8 cellular contexts compared by ENCODE assay signal in the genomic region with DNA sequence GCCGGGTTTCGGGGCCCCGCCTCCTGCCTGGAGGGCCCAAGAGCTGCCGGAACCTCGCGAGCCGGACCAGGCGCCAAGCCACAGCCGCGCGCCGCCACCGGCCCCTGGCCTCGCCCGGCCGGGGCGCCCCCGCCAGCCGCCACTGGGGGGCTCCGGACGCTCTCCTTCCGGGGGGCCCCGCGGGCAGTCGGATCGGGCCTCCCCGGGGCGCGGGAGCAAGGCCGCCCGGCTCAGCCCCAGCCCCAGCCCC. TPM values are rescaled to one million over a fixed set of nuclear protein-coding genes. Genes with fewer than 3 reads are reported as not detected.
DNase-seq lines count a peak whose midpoint lies in the region; ATAC-seq and TF ChIP-seq lines count a peak whose summit lies in the region.

No MANE protein-coding gene starts in this region.

- H3K27me3 Mint-ChIP-seq in CD14-positive monocyte (ENCODE audit: low read depth in 3 of 3) (peaks cover 1 to 7% (median 6%) of the 10 kb centered on the region in 3 donors), endodermal cell (ENCODE audit: insufficient read depth) (peaks cover 4% of the 10 kb centered on the region), type B pancreatic cell (peaks cover 9% of the 10 kb centered on the region)
- peaks cover 9% of the 10 kb centered on the region for H3K27me3 Mint-ChIP-seq in T-helper 1 cell treated with Interleukin-12 subunit alpha and Interleukin-12 subunit beta and Interleukin-4 antibody, amounts not matched to agents 30 μg/mL and 1 μg/mL, for 36 hours (ENCODE audit: low read depth)

- H3K4me3 Mint-ChIP-seq in CD14-positive monocyte (peak overlapping the region; percentile 71 to 86), endodermal cell (peak overlapping the region; percentile 82), type B pancreatic cell (peak overlapping the region; percentile 85)
- H3K4me3 Mint-ChIP-seq in T-helper 1 cell treated with Interleukin-12 subunit alpha and Interleukin-12 subunit beta and Interleukin-4 antibody, amounts not matched to agents 30 μg/mL and 1 μg/mL, for 36 hours = peak overlapping the region; percentile 59

- peaks cover 44% of the 10 kb centered on the region for H3K4me1 Mint-ChIP-seq in CD14-positive monocyte
- H3K4me1 Mint-ChIP-seq in T-helper 1 cell treated with Interleukin-12 subunit alpha and Interleukin-12 subunit beta and Interleukin-4 antibody, amounts not matched to agents 30 μg/mL and 1 μg/mL, for 36 hours (ENCODE audit: low read depth) = peaks cover 21% of the 10 kb centered on the region
- H3K4me1 Mint-ChIP-seq in endodermal cell = peaks cover 16% of the 10 kb centered on the region
- H3K4me1 Mint-ChIP-seq in type B pancreatic cell (ENCODE audit: unreplicated experiment) = peaks cover 22% of the 10 kb centered on the region

- H3K9me3 Mint-ChIP-seq in CD14-positive monocyte (peaks cover 3 to 19% (median 17%) of the 10 kb centered on the region in 7 donors), endodermal cell (peaks cover 15% of the 10 kb centered on the region), type B pancreatic cell (peaks cover 8% of the 10 kb centered on the region)
- H3K9me3 Mint-ChIP-seq in T-helper 1 cell treated with Interleukin-12 subunit alpha and Interleukin-12 subunit beta and Interleukin-4 antibody, amounts not matched to agents 30 μg/mL and 1 μg/mL, for 36 hours = peaks cover 5% of the 10 kb centered on the region

- H3K27me3 ChIP-seq in endodermal cell (ENCODE audit: control insufficient read depth, insufficient read depth, low read length, poor library complexity, severe bottlenecking) = peaks cover 5% of the 10 kb centered on the region
- no peaks in the 10 kb centered on the region for H3K27me3 ChIP-seq in mononuclear cell (ENCODE audit: insufficient read depth, low read length)

- DNase-seq in CD14-positive monocyte (ENCODE audit: low spot score) = peak; percentile 79
- peak; percentile 63 for DNase-seq in HPDE6-E6E7 (ENCODE audit: extremely low spot score)
- peak; percentile 91 for DNase-seq in endodermal cell
- peak; percentile 87 for DNase-seq in type B pancreatic cell (ENCODE audit: extremely low spot score, unreplicated experiment)

- intact Hi-C loops in CD14-positive monocyte (cut with micrococcal nuclease) = loop anchor here (10.0 kb wide), 2 partner anchors 295 to 405 kb away; no protein-coding TSS in a partner anchor

- ATAC-seq in GM18861 (IDR thresholded peaks at IDR 0.05; ENCODE audit: unreplicated experiment) (peak; percentile 40), HG03457 (IDR thresholded peaks at IDR 0.05; ENCODE audit: unreplicated experiment) (no peak)

- peak; percentile 37 for TF ChIP-seq CTCF in CD14-positive monocyte (IDR thresholded peaks at IDR 0.05)
- peak; percentile 59 for TF ChIP-seq CTCF in endodermal cell (conservative IDR thresholded peaks at IDR 0.05)
- TF ChIP-seq CTCF in type B pancreatic cell (conservative IDR thresholded peaks at IDR 0.05) = peak; percentile 68

- no peaks in the 10 kb centered on the region for H3K36me3 ChIP-seq in endodermal cell (ENCODE audit: control insufficient read depth, insufficient read depth, low read length)

- peak overlapping the region; percentile 88 to 96 (median 94) for H3K27ac Mint-ChIP-seq in CD14-positive monocyte
- H3K27ac Mint-ChIP-seq in T-helper 1 cell treated with Interleukin-12 subunit alpha and Interleukin-12 subunit beta and Interleukin-4 antibody, amounts not matched to agents 30 μg/mL and 1 μg/mL, for 36 hours = no peak overlapping the region
- H3K27ac Mint-ChIP-seq in endodermal cell = peak overlapping the region; percentile 82
- H3K27ac Mint-ChIP-seq in type B pancreatic cell = peak overlapping the region; percentile 88

- H3K4me3 ChIP-seq in endodermal cell (ENCODE audit: low read length) (peak overlapping the region; percentile 81), mononuclear cell (ENCODE audit: low read length) (peak overlapping the region; percentile 64)

- H3K27ac ChIP-seq in endodermal cell (ENCODE audit: low read depth, low read length) = peak overlapping the region; percentile 90

- H3K9ac ChIP-seq in endodermal cell (ENCODE audit: extremely low read depth, low read length, poor library complexity, severe bottlenecking) = peak overlapping the region; percentile 35

- WGBS in endodermal cell (ENCODE audit: insufficient coverage in 1 of 2, insufficient read length in 1 of 2), 2 experiments = 1% methylated on average over 31 of the region's 31 CpGs; no CpG with 5 or more reads in 1 of the 2 experiments

- H3K9me3 ChIP-seq in endodermal cell (ENCODE audit: control insufficient read depth, low read length) (no peaks in the 10 kb centered on the region), mononuclear cell (ENCODE audit: low read depth, low read length) (no peaks in the 10 kb centered on the region)

- peaks cover 0 to 7% of the 10 kb centered on the region in 2 donors for H3K36me3 Mint-ChIP-seq in CD14-positive monocyte
- H3K36me3 Mint-ChIP-seq in T-helper 1 cell treated with Interleukin-12 subunit alpha and Interleukin-12 subunit beta and Interleukin-4 antibody, amounts not matched to agents 30 μg/mL and 1 μg/mL, for 36 hours (ENCODE audit: low read depth) = no peaks in the 10 kb centered on the region
- no peaks in the 10 kb centered on the region for H3K36me3 Mint-ChIP-seq in endodermal cell (ENCODE audit: low read depth)
- H3K36me3 Mint-ChIP-seq in type B pancreatic cell = peaks cover 7% of the 10 kb centered on the region

- H3K4me1 ChIP-seq in endodermal cell (ENCODE audit: control insufficient read depth, insufficient read depth, low read length) (peaks cover 4% of the 10 kb centered on the region), mononuclear cell (ENCODE audit: insufficient read depth, low read length) (peaks cover 37% of the 10 kb centered on the region)

RNA-seq across cellular contexts. Expression of gene HAAO, which starts 17.4 kb away (rescaled TPM):
- 10 to 100 TPM; 10.5 to 15.0 TPM for polyA plus RNA-seq in CD14-positive monocyte
- 10 to 100 TPM; 13.4 to 24.2 TPM for total RNA-seq in endodermal cell
- polyA plus RNA-seq in endodermal cell (2013, experiment 1 of 2) = 6.8 TPM
- polyA plus RNA-seq in endodermal cell (2013, experiment 2 of 2) = 7.2 TPM
- 3.9 TPM for total RNA-seq in mononuclear cell
- 9.4 and 10.0 TPM in 2 replicates for total RNA-seq in type B pancreatic cell (ENCODE audit: low replicate concordance)

RNA-seq across cellular contexts. Expression of gene OXER1, which starts 45.9 kb away (rescaled TPM):
- polyA plus RNA-seq in CD14-positive monocyte = 1 to 10 TPM; 3.8 to 5.7 TPM
- total RNA-seq in endodermal cell (1 to 10 TPM; 3.5 to 6.5 TPM), mononuclear cell (0.63 TPM), type B pancreatic cell (ENCODE audit: low replicate concordance) (2.3 and 2.8 TPM in 2 replicates)
- 2.4 TPM for polyA plus RNA-seq in endodermal cell (2013, experiment 1 of 2)
- polyA plus RNA-seq in endodermal cell (2013, experiment 2 of 2) = 2.1 TPM
